8 cellular contexts compared by ENCODE assay signal in genomic region chr10:91632671-91633550, GRCh38. TPM values are rescaled to one million over a fixed set of nuclear protein-coding genes. Genes with fewer than 3 reads are reported as not detected.
DNase-seq lines count a peak whose midpoint lies in the region; ATAC-seq, FAIRE-seq and TF ChIP-seq lines count a peak whose summit lies in the region.

Gene PPP1R3C (minus strand): TSS chr10:91633071. CDS start chr10:91632969, 102 bp downstream.

- no peak for FAIRE-seq in astrocyte (lab: Jason Lieb, UNC)

- no peaks in the 10 kb centered on the region for H3K27me3 ChIP-seq in astrocyte (ENCODE audit: insufficient read depth, low read length)
- no peaks in the 10 kb centered on the region for H3K27me3 ChIP-seq in parathyroid adenoma (ENCODE audit: control insufficient read depth, insufficient read depth, low read length)
- H3K27me3 ChIP-seq in uterus, result no peaks in the 10 kb centered on the region

- H3K27ac Mint-ChIP-seq in astrocyte (ENCODE audit: unreplicated experiment), result peak within 1 kb of the TSS; percentile 47

- peak within 1 kb of the TSS; percentile 79 for H3K9ac ChIP-seq in astrocyte (ENCODE audit: low read length)
- H3K9ac ChIP-seq in parathyroid adenoma, result peak within 1 kb of the TSS; percentile 0

- H3K4me2 ChIP-seq in astrocyte (ENCODE audit: low read length) (peak within 1 kb of the TSS; percentile 94), parathyroid adenoma (ENCODE audit: low read length) (peak within 1 kb of the TSS; percentile 81)

- peaks cover 3% of the 10 kb centered on the region for H3K9me3 Mint-ChIP-seq in astrocyte (ENCODE audit: unreplicated experiment)

- peaks cover 10% of the 10 kb centered on the region for H3K27me3 Mint-ChIP-seq in astrocyte (ENCODE audit: low read depth, unreplicated experiment)

- peaks cover 7% of the 10 kb centered on the region for H3K4me1 Mint-ChIP-seq in astrocyte (ENCODE audit: low read depth, unreplicated experiment)

- H3K27ac ChIP-seq in astrocyte (ENCODE audit: low read depth, low read length) (peak within 1 kb of the TSS; percentile 26), parathyroid adenoma (peak within 1 kb of the TSS; percentile 48), uterus (peak within 1 kb of the TSS; percentile 80 to 82)

- peak; percentile 86 for ATAC-seq in GM19463 (IDR thresholded peaks at IDR 0.05; ENCODE audit: unreplicated experiment)
- ATAC-seq in left ventricle myocardium superior, result peak; percentile 95

- peak; percentile 7 for TF ChIP-seq CTCF in astrocyte (IDR thresholded peaks at IDR 0.05; ENCODE audit: insufficient read depth, low read depth, low read length)
- TF ChIP-seq CTCF in parathyroid adenoma (IDR thresholded peaks at IDR 0.05), result peak; percentile 16
- peak; percentile 5 to 34 (median 20) for TF ChIP-seq CTCF in uterus (IDR thresholded peaks at IDR 0.05)

- H3K36me3 ChIP-seq in astrocyte (ENCODE audit: insufficient read depth, low read length) (peaks cover 7% of the 10 kb centered on the region), parathyroid adenoma (ENCODE audit: control insufficient read depth, insufficient read depth, low read length) (no peaks in the 10 kb centered on the region), uterus (no peaks in the 10 kb centered on the region)

- H3K4me1 ChIP-seq in astrocyte (ENCODE audit: insufficient read depth, low read length), result peaks cover 14% of the 10 kb centered on the region
- peaks cover 3% of the 10 kb centered on the region for H3K4me1 ChIP-seq in parathyroid adenoma
- H3K4me1 ChIP-seq in uterus, result peaks cover 0 to 4% of the 10 kb centered on the region in 2 donors

- peaks cover 12% of the 10 kb centered on the region for H3K36me3 Mint-ChIP-seq in astrocyte (ENCODE audit: low read depth, unreplicated experiment)

- no peaks in the 10 kb centered on the region for H4K20me1 ChIP-seq in astrocyte (ENCODE audit: insufficient read depth, low read length)

- H3K4me3 Mint-ChIP-seq in astrocyte (ENCODE audit: unreplicated experiment), result peak within 1 kb of the TSS; percentile 83

- peak in 1 of 2 donors; percentile 77 for TF ChIP-seq POLR2A in uterus (IDR thresholded peaks at IDR 0.05)

- H3K9me3 ChIP-seq in astrocyte (ENCODE audit: insufficient read depth, low read depth, low read length), result no peaks in the 10 kb centered on the region
- H3K9me3 ChIP-seq in parathyroid adenoma (ENCODE audit: control insufficient read depth, low read length), result no peaks in the 10 kb centered on the region
- no peaks in the 10 kb centered on the region for H3K9me3 ChIP-seq in uterus

- H3K79me2 ChIP-seq in astrocyte (ENCODE audit: insufficient read depth, low read length) (peaks cover 4% of the 10 kb centered on the region), parathyroid adenoma (no peaks in the 10 kb centered on the region)

- intact Hi-C loops in left ventricle myocardium superior (cut with micrococcal nuclease) (loop anchor here (5.0 kb wide), 1 partner anchor 81 kb away; no protein-coding TSS in a partner anchor), uterus (cut with DNase I; ENCODE audit: low total_unique reads) (loop anchor here (5.0 to 10.0 kb wide), 2 partner anchors 138 to 221 kb away; partner anchors contain the start of gene HECTD2)

- H3K4me3 ChIP-seq in astrocyte (ENCODE audit: insufficient read depth, low read depth, low read length), result peak within 1 kb of the TSS; percentile 68
- H3K4me3 ChIP-seq in parathyroid adenoma (ENCODE audit: low read depth, low read length), result peak within 1 kb of the TSS; percentile 58
- peak within 1 kb of the TSS; percentile 55 to 65 for H3K4me3 ChIP-seq in uterus

- DNase-seq in CD1c-positive myeloid dendritic cell (ENCODE audit: extremely low spot score), result peak; percentile 36
- DNase-seq in HUDEP-2 (lab: John Stamatoyannopoulos, UW; ENCODE audit: unreplicated experiment in 76 of 76), result peak in 39 of 76 experiments; percentile 2 to 62 (median 29)
- peak; percentile 92 for DNase-seq in SK-N-DZ (ENCODE audit: low spot score)
- peak; percentile 84 for DNase-seq in astrocyte (ENCODE audit: low read depth)
- peak; percentile 96 for DNase-seq in left ventricle myocardium superior
- DNase-seq in uterus, result peak; percentile 88 to 89

- H2AFZ ChIP-seq in astrocyte (ENCODE audit: low read depth, low read length), result peak within 1 kb of the TSS; percentile 87
- H2AFZ ChIP-seq in parathyroid adenoma, result peak within 1 kb of the TSS; percentile 69

RNA-seq across cellular contexts. Expression of gene PPP1R3C, which starts in this region (rescaled TPM):
- polyA plus RNA-seq in SK-N-DZ (2014; cell fraction: cytosol; rRNA removed), result 2.0 and 2.1 TPM in 2 replicates
- 0.66 and 1.3 TPM in 2 replicates for polyA plus RNA-seq in SK-N-DZ (2014; cell fraction: nucleus; rRNA removed)
- total RNA-seq in astrocyte, result 3.7 and 4.9 TPM in 2 replicates
- total RNA-seq in left ventricle myocardium superior, result 180 TPM
- total RNA-seq in uterus, result 10 to 100 TPM; 19.7 to 55.2 (median 25.5) TPM

Comparison
In these comparisons a context has a peak if more than half of its experiments do, and no peak if none do; other contexts are left out.
1. Peak in every context shown above with its lines: DNase-seq, ATAC-seq, H3K4me3 ChIP-seq and H3K27ac ChIP-seq.
2. DNase-seq: peak in every context shown above with its lines; median percentile 96 in left ventricle myocardium superior; 92 in SK-N-DZ; 88 in uterus; 84 in astrocyte; 36 in CD1c-positive myeloid dendritic cell; 29 in HUDEP-2.
3. H3K27ac ChIP-seq: peak in every context shown above with its lines; median percentile 81 in uterus; 48 in parathyroid adenoma; 26 in astrocyte.